ENCODE assay signal across 11 cellular contexts in the genomic region with DNA sequence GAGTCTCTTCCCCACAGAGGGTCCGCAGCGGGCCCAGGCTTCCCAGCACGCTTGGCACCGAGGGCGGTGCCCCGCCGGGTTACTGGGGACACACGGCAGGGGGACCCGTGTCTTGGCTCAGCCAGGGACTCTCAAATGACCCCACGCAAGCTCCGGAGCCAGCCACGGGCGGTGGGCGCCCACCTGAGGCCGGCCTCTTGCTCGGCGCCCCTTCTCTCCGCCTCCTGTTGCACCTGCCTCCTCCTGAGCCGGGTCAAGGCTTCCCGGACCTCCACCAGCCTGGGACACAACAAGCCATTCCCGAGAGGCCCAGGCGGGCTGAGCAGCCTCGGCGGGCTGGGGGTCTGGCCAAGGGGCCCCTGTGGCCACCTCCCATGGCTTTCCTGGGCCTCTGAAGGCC. TPM values are rescaled to one million over a fixed set of nuclear protein-coding genes. Genes with fewer than 3 reads are reported as not detected.
"Had no signal": no experiment of that assay in that cellular context is flagged by ENCODE, and none has a peak within 500 bp of the region (broad histone marks: within the 10 kb centered on the region; RNA-seq: fewer than 3 reads in every experiment).

No MANE protein-coding gene starts in this region.

- H3K27me3 Mint-ChIP-seq: IgD-negative memory B cell had no signal

- H3K4me3 ChIP-seq: GM23248, HAP-1 had no signal

- H3K36me3 Mint-ChIP-seq: IgD-negative memory B cell had no signal

- H3K4me3 Mint-ChIP-seq: HFFc6 had no signal

- ATAC-seq: HCT116 had no signal

- H3K27ac Mint-ChIP-seq: HFFc6 had no signal

- H3K9me3 Mint-ChIP-seq: HFFc6, IgD-negative memory B cell had no signal

- H3K9ac ChIP-seq: GM23248, KMS-11 had no signal

- DNase-seq: GM23248, GOT3, HFFc6, Karpas-422, KBM-7 had no signal

- H3K36me3 ChIP-seq: HAP-1 had no signal

- H3K9me3 ChIP-seq: HAP-1 had no signal

- H2AFZ ChIP-seq: GM23248 had no signal

- H3K4me1 ChIP-seq: HAP-1 had no signal

- H3K27ac ChIP-seq: GM23248, KMS-11 had no signal

- H3K4me2 ChIP-seq: KMS-11 had no signal

RNA-seq across cellular contexts. Expression of gene CCDC154, which starts 1.7 kb away (rescaled TPM):
- total RNA-seq: GM23248, H4, HT-29 had no signal

RNA-seq across cellular contexts. Expression of gene PERCC1, which starts 11.8 kb away (rescaled TPM):
- total RNA-seq: GM23248, H4, HFFc6, HT-29 had no signal
- polyA plus RNA-seq: GM23248, IgD-negative memory B cell had no signal
